26 cellular contexts compared by ENCODE assay signal in genomic region chr5:98840946-98841345, GRCh38.
DNase-seq lines count a peak whose midpoint lies in the region; ATAC-seq, FAIRE-seq and TF ChIP-seq lines count a peak whose summit lies in the region.
"Had no signal": no experiment of that assay in that cellular context is flagged by ENCODE, and none has a peak within 500 bp of the region (broad histone marks: within the 10 kb centered on the region; RNA-seq: fewer than 3 reads in every experiment).

No MANE protein-coding gene starts in this region.

- H3K9me2 ChIP-seq in Karpas-422 (replicated peaks; ENCODE audit: insufficient read depth, low read length), result no peaks in the 10 kb centered on the region

- no peaks in the 10 kb centered on the region for H3K9me1 ChIP-seq in endothelial cell of umbilical vein (replicated peaks; ENCODE audit: control insufficient read depth, extremely low read depth, insufficient read depth, low read length)

- H3K27me3 ChIP-seq in endothelial cell of umbilical vein (ENCODE audit: control insufficient read depth in 2 of 2, insufficient read depth in 2 of 2, low read length in 2 of 2) (no peaks in the 10 kb centered on the region), Karpas-422 (ENCODE audit: low read length) (no peaks in the 10 kb centered on the region), mammary epithelial cell (ENCODE audit: insufficient read depth, low read length) (no peaks in the 10 kb centered on the region)
- H3K27me3 ChIP-seq: BE2C, BLaER1 had no signal

- TF ChIP-seq POLR2A in endothelial cell of umbilical vein (IDR thresholded peaks at IDR 0.05; ENCODE audit: low read depth, low read length), result no peak

- CTCF ChIA-PET in endothelial cell of umbilical vein (lab: Charles Lee), result interaction anchor here (0.7 to 1.4 kb wide), 3 partner anchors 12 to 595 kb away, joined by 3 to 10 read pairs (median 3); no protein-coding TSS in a partner anchor
- CTCF ChIA-PET in mammary epithelial cell (lab: Charles Lee; ENCODE audit: low non-redundant PET), result no interaction called here

- no peak for TF ChIP-seq CTCF in cardiac fibroblast (IDR thresholded peaks at IDR 0.05; ENCODE audit: low read depth, low read length)
- TF ChIP-seq CTCF in endothelial cell of umbilical vein (IDR thresholded peaks at IDR 0.05; ENCODE audit: extremely low read depth in 1 of 2, insufficient read depth in 1 of 2, low read depth in 1 of 2, low read length in 2 of 2), result no peak
- no peak for TF ChIP-seq CTCF in mammary epithelial cell (conservative IDR thresholded peaks at IDR 0.05 in 1 of 2, IDR thresholded peaks at IDR 0.05 in 1 of 2; ENCODE audit: extremely low read depth in 1 of 2, insufficient read depth in 1 of 2, low read depth in 1 of 2, low read length in 2 of 2)

- dilution Hi-C loops in endothelial cell of umbilical vein (cut with MboI; ENCODE audit: extremely low pct_ligation_motif_present, low sequenced_read_pairs) (no loop called here), mammary epithelial cell (cut with HindIII; ENCODE audit: low sequenced_read_pairs) (no loop called here)

- intact Hi-C loops in endothelial cell of umbilical vein (cut with micrococcal nuclease), result no loop called here
- intact Hi-C loops in mammary epithelial cell (cut with micrococcal nuclease), result no loop called here

- H3K79me2 ChIP-seq in endothelial cell of umbilical vein (ENCODE audit: control insufficient read depth, insufficient read depth, low read length), result no peaks in the 10 kb centered on the region
- H3K79me2 ChIP-seq in Karpas-422 (ENCODE audit: low read length), result no peaks in the 10 kb centered on the region
- no peaks in the 10 kb centered on the region for H3K79me2 ChIP-seq in mammary epithelial cell (ENCODE audit: insufficient read depth, low read length)

- H3K4me2 ChIP-seq in endothelial cell of umbilical vein (ENCODE audit: insufficient read depth, low read length), result no peak overlapping the region
- no peak overlapping the region for H3K4me2 ChIP-seq in Karpas-422 (ENCODE audit: low read depth, low read length, poor library complexity, severe bottlenecking)
- no peak overlapping the region for H3K4me2 ChIP-seq in mammary epithelial cell (ENCODE audit: insufficient read depth, low read depth, low read length)
- H3K4me2 ChIP-seq: BLaER1 had no signal

- H3K4me3 ChIP-seq in cardiac fibroblast (replicated peaks in 1 of 2; ENCODE audit: low read depth in 2 of 2, low read length in 2 of 2) (no peak overlapping the region), endothelial cell of umbilical vein (replicated peaks in 1 of 3; ENCODE audit: insufficient read depth in 1 of 3, low read depth in 1 of 3, low read length in 3 of 3) (no peak overlapping the region), Karpas-422 (ENCODE audit: low read length) (no peak overlapping the region), mammary epithelial cell (replicated peaks in 1 of 3; ENCODE audit: insufficient read depth in 1 of 3, low read depth in 2 of 3, low read length in 3 of 3) (no peak overlapping the region)
- H3K4me3 ChIP-seq: BLaER1, GM12878 had no signal

- ATAC-seq in GM19035 (IDR thresholded peaks at IDR 0.05; ENCODE audit: unreplicated experiment), result no peak
- ATAC-seq: GM12878 had no signal

- in situ Hi-C loops in mammary epithelial cell (cut with MboI; ENCODE audit: low sequenced_read_pairs in 2 of 2), result no loop called here

- no peaks in the 10 kb centered on the region for H4K20me1 ChIP-seq in endothelial cell of umbilical vein (replicated peaks; ENCODE audit: control insufficient read depth, extremely low read depth, insufficient read depth, low read length)
- no peaks in the 10 kb centered on the region for H4K20me1 ChIP-seq in Karpas-422 (ENCODE audit: insufficient read depth, low read depth, low read length)
- no peaks in the 10 kb centered on the region for H4K20me1 ChIP-seq in mammary epithelial cell (ENCODE audit: insufficient read depth, low read length)
- H4K20me1 ChIP-seq: BLaER1 had no signal

- peak; percentile 22 to 40 for DNase-seq in cardiac fibroblast (ENCODE audit: low read depth in 2 of 2)
- DNase-seq in endothelial cell of umbilical vein (ENCODE audit: low read depth, low spot score), result peak; percentile 51
- peak; percentile 7 for DNase-seq in fibroblast of peridontal ligament (ENCODE audit: extremely low read depth)
- DNase-seq in pulmonary artery endothelial cell (ENCODE audit: low read depth, low spot score), result peak; percentile 13
- DNase-seq in Karpas-422, result no peak
- DNase-seq in H4 (ENCODE audit: low spot score), result no peak
- DNase-seq in mammary epithelial cell, result no peak
- DNase-seq: 8988T; ACHN; BE2C; C1 segment of cervical spinal cord; CD4-positive, alpha-beta memory T cell; CD4-positive, CD25-positive, alpha-beta regulatory T cell; CD8-positive, alpha-beta memory T cell; COR-L47; DMS 273 treated with DMSO at 0.1 percent for 48 hours; DMS153; DMS53; DMS79; DND-41; EL; GDM1 had no signal

- BruUV-seq in endothelial cell of umbilical vein (replicated peaks; lab: Mats Ljungman, UMichigan) (no TSS peak), mammary epithelial cell (replicated peaks; lab: Mats Ljungman, UMichigan) (no TSS peak)

- H3K9me3 ChIP-seq in endothelial cell of umbilical vein (replicated peaks; ENCODE audit: control insufficient read depth, insufficient read depth, low read length) (no peaks in the 10 kb centered on the region), Karpas-422 (ENCODE audit: low read length) (0 out of 2 replicates have a peak, but pooled peaks cover 3% of the 10 kb centered on the region), mammary epithelial cell (replicated peaks; ENCODE audit: insufficient read depth, low read length) (peaks cover 8% of the 10 kb centered on the region)

- FAIRE-seq in endothelial cell of umbilical vein (lab: Jason Lieb, UNC), result no peak
- FAIRE-seq: A204.1, GM12878 had no signal

- H3K27ac ChIP-seq in endothelial cell of umbilical vein (ENCODE audit: insufficient read depth, low read depth, low read length) (no peak overlapping the region), Karpas-422 (ENCODE audit: low read length) (no peak overlapping the region), mammary epithelial cell (ENCODE audit: insufficient read depth, low read depth, low read length) (no peak overlapping the region)
- H3K27ac ChIP-seq: BLaER1 had no signal

- H3K9ac ChIP-seq in endothelial cell of umbilical vein (replicated peaks; ENCODE audit: extremely low read depth, insufficient read depth, low read length) (no peak overlapping the region), Karpas-422 (ENCODE audit: low read length) (no peak overlapping the region), mammary epithelial cell (ENCODE audit: insufficient read depth, low read length) (no peak overlapping the region)
- H3K9ac ChIP-seq: BLaER1 had no signal

- no peaks in the 10 kb centered on the region for H3K36me3 ChIP-seq in endothelial cell of umbilical vein (ENCODE audit: control insufficient read depth in 2 of 2, extremely low read depth in 1 of 2, insufficient read depth in 2 of 2, low read length in 2 of 2)
- no peaks in the 10 kb centered on the region for H3K36me3 ChIP-seq in Karpas-422 (ENCODE audit: insufficient read depth, low read length)
- no peaks in the 10 kb centered on the region for H3K36me3 ChIP-seq in mammary epithelial cell (ENCODE audit: insufficient read depth, low read length)
- H3K36me3 ChIP-seq: BE2C had no signal

- 100% methylated on average over 1 of the region's 1 CpG for WGBS in mammary epithelial cell (ENCODE audit: low coverage, missing lambda C conversion rate)

- H3K4me1 ChIP-seq in endothelial cell of umbilical vein (ENCODE audit: control insufficient read depth, extremely low read depth, insufficient read depth, low read length), result no peaks in the 10 kb centered on the region
- H3K4me1 ChIP-seq in Karpas-422 (ENCODE audit: low read length), result peaks cover 2% of the 10 kb centered on the region; the same call in 1 of the 2 replicates
- no peaks in the 10 kb centered on the region for H3K4me1 ChIP-seq in mammary epithelial cell (ENCODE audit: insufficient read depth, low read length)
- H3K4me1 ChIP-seq: BE2C, BLaER1 had no signal

- no peak overlapping the region for H2AFZ ChIP-seq in endothelial cell of umbilical vein (ENCODE audit: low read depth, low read length)
- no peak overlapping the region for H2AFZ ChIP-seq in Karpas-422 (ENCODE audit: low read length)
- H2AFZ ChIP-seq in mammary epithelial cell (ENCODE audit: low read depth, low read length), result no peak overlapping the region

- POLR2A ChIA-PET in endothelial cell of umbilical vein (lab: Charles Lee), result no interaction called here

TF ChIP-seq in endothelial cell of umbilical vein, 7 proteins besides CTCF, POLR2A, EP300 and RAD21:
- TF ChIP-seq MYC (IDR thresholded peaks at IDR 0.05; ENCODE audit: low read depth, low read length) (no peak), JUN (IDR thresholded peaks at IDR 0.05; ENCODE audit: borderline replicate concordance, insufficient read depth, insufficient read length, low read depth) (no peak), EZH2 (IDR thresholded peaks at IDR 0.05; ENCODE audit: borderline replicate concordance, low read depth, low read length, severe bottlenecking) (no peak), POLR2AphosphoS5 (IDR thresholded peaks at IDR 0.05; ENCODE audit: insufficient read depth, low read depth, low read length) (no peak), FOS (IDR thresholded peaks at IDR 0.05; ENCODE audit: borderline replicate concordance, insufficient read depth, low read length) (no peak), MAX (IDR thresholded peaks at IDR 0.05; ENCODE audit: insufficient read depth, insufficient read length) (no peak), GATA2 (IDR thresholded peaks at IDR 0.05; ENCODE audit: insufficient read depth, insufficient read length, low read depth, low read length) (no peak)

Comparison
In these comparisons a context has a peak if more than half of its experiments do, and no peak if none do; other contexts are left out.
1. DNase-seq: peak in cardiac fibroblast (2 of 2), endothelial cell of umbilical vein (single experiment), fibroblast of peridontal ligament (single experiment) and pulmonary artery endothelial cell (single experiment); none in Karpas-422 (single experiment), H4 (single experiment) and mammary epithelial cell (single experiment).